ENCODE assay signal across 2 cellular contexts in genomic region chr3:160133757-160134156, GRCh38.
TF ChIP-seq lines count a peak whose summit lies in the region.

No MANE protein-coding gene starts in this region.

TF ChIP-seq in Ishikawa, 13 proteins besides CTCF, POLR2A, EP300 and RAD21:
- peak; percentile 78 for TF ChIP-seq REST (IDR thresholded peaks at IDR 0.05; ENCODE audit: low read depth)
- TF ChIP-seq YY1 (IDR thresholded peaks at IDR 0.05; ENCODE audit: low read depth), result 0 out of 2 replicates have a peak, but pooled peaks have one; percentile 24
- no peak for TF ChIP-seq FOXM1 (IDR thresholded peaks at IDR 0.05; ENCODE audit: borderline replicate concordance, low read depth)
- 0 out of 2 replicates have a peak, but pooled peaks have one; percentile 22 for TF ChIP-seq TCF12 (IDR thresholded peaks at IDR 0.05; ENCODE audit: low read depth)

TF ChIP-seq in GM12878, 131 proteins besides CTCF, POLR2A, EP300 and RAD21 (continued from another document):
- TF ChIP-seq E2F8 (IDR thresholded peaks at IDR 0.05; ENCODE audit: low read depth, partially characterized antibody) (no peak), PAX5 (IDR thresholded peaks at IDR 0.05; ENCODE audit: borderline replicate concordance, low read depth, low read length) (peak; percentile 29; the same call in 1 of the 2 replicates)
